ENCODE assay signal across 26 cellular contexts in genomic region chr19:7885818-7886217, GRCh38. TPM values are rescaled to one million over a fixed set of nuclear protein-coding genes. Genes with fewer than 3 reads are reported as not detected.
DNase-seq lines count a peak whose midpoint lies in the region; ATAC-seq and TF ChIP-seq lines count a peak whose summit lies in the region.
"Had no signal": no experiment of that assay in that cellular context is flagged by ENCODE, and none has a peak within 500 bp of the region (broad histone marks: within the 10 kb centered on the region; RNA-seq: fewer than 3 reads in every experiment).

No MANE protein-coding gene starts in this region.

- H3K9ac ChIP-seq in HCT116 (ENCODE audit: low read length): no peak overlapping the region
- H3K9ac ChIP-seq: BLaER1 had no signal

- RAD21 ChIA-PET in HCT116 (lab: Charles Lee; ENCODE audit: low non-redundant PET in 1 of 2, low total read pairs in 2 of 2, uncharacterized antibody in 2 of 2, unreplicated experiment in 2 of 2): no interaction called here

- no peaks in the 10 kb centered on the region for H3K9me2 ChIP-seq in HCT116 (ENCODE audit: insufficient read depth)

- no peak for TF ChIP-seq POLR2A in HCT116 (IDR thresholded peaks at IDR 0.05; ENCODE audit: borderline replicate concordance, extremely low read depth, insufficient read depth, insufficient read length)

- DNase-seq in HCT116 (ENCODE audit: low read depth, low spot score) (no peak), left colon (no peak), osteoblast (ENCODE audit: insufficient read length, low spot score, missing footprints) (peak; percentile 25), C1 segment of cervical spinal cord (lab: John Stamatoyannopoulos, UW) (no peak), GOT3 (lab: John Stamatoyannopoulos, UW) (no peak), DMS 273 treated with DMSO at 0.1 percent for 48 hours (lab: John Stamatoyannopoulos, UW) (no peak)
- DNase-seq: 8988T; ACHN; BE2C; Caco-2; Calu3; CD4-positive, alpha-beta T cell; CD8-positive, alpha-beta T cell; DMS153; DMS53; DMS79; DND-41; EL; GDM1 had no signal

- no peak overlapping the region for H3K4me3 ChIP-seq in HCT116 (replicated peaks in 1 of 2; ENCODE audit: low read depth in 1 of 2, low read length in 2 of 2)
- no peak overlapping the region for H3K4me3 ChIP-seq in HEK293 (ENCODE audit: low read depth, low read length)
- no peak overlapping the region for H3K4me3 ChIP-seq in osteoblast (ENCODE audit: insufficient read depth, low read length)
- H3K4me3 ChIP-seq: BLaER1, GM12878 had no signal

- no peaks in the 10 kb centered on the region for H3K9me3 ChIP-seq in HCT116 (ENCODE audit: control insufficient read depth in 1 of 2, insufficient read depth in 1 of 2, low read depth in 1 of 2, low read length in 2 of 2)
- no peaks in the 10 kb centered on the region for H3K9me3 ChIP-seq in HEK293 (ENCODE audit: control insufficient read depth, insufficient read depth, low read depth, low read length)
- H3K9me3 ChIP-seq in osteoblast (ENCODE audit: low read depth, low read length): no peaks in the 10 kb centered on the region
- H3K9me3 ChIP-seq: BE2C, BLaER1, Caco-2 had no signal

- CTCF ChIA-PET in HCT116 (lab: Charles Lee) (interaction anchor here (4.0 kb wide), 1 partner anchor 17 kb away, joined by 14 read pairs; no protein-coding TSS in a partner anchor), HEK293 (lab: Yijun Ruan, JAX) (interaction anchor here (0.5 to 1.3 kb wide), 4 partner anchors 16 to 84 kb away, joined by 3 to 6 read pairs (median 4); partner anchors contain the start of gene SNAPC2)

- no TSS peak for BruUV-seq in HCT116 (replicated peaks; lab: Mats Ljungman, UMichigan)

- H3K36me3 ChIP-seq in HCT116 (ENCODE audit: control insufficient read depth in 1 of 2, insufficient read depth in 2 of 2, low read length in 2 of 2) (no peaks in the 10 kb centered on the region), HEK293 (ENCODE audit: control insufficient read depth in 2 of 2, insufficient read depth in 1 of 2, low read length in 2 of 2) (no peaks in the 10 kb centered on the region), osteoblast (ENCODE audit: insufficient read depth, low read length) (no peaks in the 10 kb centered on the region)
- H3K36me3 ChIP-seq: BE2C, BLaER1 had no signal

- H3K4me1 ChIP-seq in HCT116 (ENCODE audit: control insufficient read depth in 1 of 2, insufficient read depth in 2 of 2, low read length in 2 of 2): peaks cover 13 to 42% of the 10 kb centered on the region in 2 experiments; a peak in 3 of 4 replicates
- 0 out of 2 replicates have a peak, but pooled peaks cover 4% of the 10 kb centered on the region for H3K4me1 ChIP-seq in HEK293 (ENCODE audit: control insufficient read depth, insufficient read depth, low read length)
- H3K4me1 ChIP-seq in osteoblast (ENCODE audit: insufficient read depth, low read length): peaks cover 4% of the 10 kb centered on the region
- H3K4me1 ChIP-seq: BE2C had no signal

- no peak for TF ChIP-seq RAD21 in HCT116 (IDR thresholded peaks at IDR 0.05; ENCODE audit: low read depth)

- TF ChIP-seq CTCF in HCT116 (IDR thresholded peaks at IDR 0.05 in 2 of 3, conservative IDR thresholded peaks at IDR 0.05 in 1 of 3; ENCODE audit: borderline replicate concordance in 1 of 3, insufficient read depth in 1 of 3, low read depth in 2 of 3, low read length in 2 of 3) (no peak), HEK293 (tag by site-specific recombination; IDR thresholded peaks at IDR 0.05) (no peak), osteoblast (IDR thresholded peaks at IDR 0.05; ENCODE audit: extremely low read depth, low read depth, low read length) (no peak)

- peaks cover 19% of the 10 kb centered on the region; the same call in 1 of the 2 replicates for H3K79me2 ChIP-seq in HCT116 (ENCODE audit: insufficient read depth, low read length)
- H3K79me2 ChIP-seq in osteoblast (ENCODE audit: insufficient read depth, low read length): peaks cover 11% of the 10 kb centered on the region

- H3K4me2 ChIP-seq in HCT116 (ENCODE audit: low read length) (peak overlapping the region; percentile 46; the same call in 1 of the 2 replicates), osteoblast (ENCODE audit: insufficient read depth, low read length) (no peak overlapping the region)
- H3K4me2 ChIP-seq: BLaER1 had no signal

- H3K27ac ChIP-seq in HCT116 (ENCODE audit: low read depth, low read length) (no peak overlapping the region), HEK293 (ENCODE audit: extremely low read depth, low read depth, low read length) (no peak overlapping the region), osteoblast (ENCODE audit: low read depth, low read length) (no peak overlapping the region)
- H3K27ac ChIP-seq: BLaER1, C4-2B had no signal

- no peak for ATAC-seq in HCT116
- ATAC-seq in left colon: peak; percentile 16
- ATAC-seq: CD8-positive, alpha-beta T cell; GM12878 had no signal

- POLR2A ChIA-PET in HCT116 (lab: Charles Lee) (interaction anchor here (1.0 kb wide), 1 partner anchor 17 kb away, joined by 6 read pairs; no protein-coding TSS in a partner anchor), HEK293 (lab: Yijun Ruan, JAX) (interaction anchor here (0.8 to 1.0 kb wide), 2 partner anchors 15 to 57 kb away, joined by 3 read pairs; partner anchors contain the start of gene TIMM44)

- H3K27me3 ChIP-seq in HCT116 (ENCODE audit: insufficient read depth, low read length) (no peaks in the 10 kb centered on the region), osteoblast (ENCODE audit: insufficient read depth, low read length) (no peaks in the 10 kb centered on the region)

- H4K20me1 ChIP-seq in HCT116 (ENCODE audit: insufficient read depth): no peaks in the 10 kb centered on the region
- H4K20me1 ChIP-seq in osteoblast (ENCODE audit: insufficient read depth, low read length): no peaks in the 10 kb centered on the region
- H4K20me1 ChIP-seq: BLaER1 had no signal

- intact Hi-C loops in HCT116 (cut with micrococcal nuclease) (no loop called here), left colon (cut with DNase I, micrococcal nuclease) (no loop called here)

- H2AFZ ChIP-seq in HCT116 (ENCODE audit: low read depth, low read length, poor library complexity, severe bottlenecking): no peak overlapping the region
- no peak overlapping the region for H2AFZ ChIP-seq in osteoblast (ENCODE audit: low read length)

TF ChIP-seq in HCT116, 20 proteins besides CTCF, POLR2A, EP300 and RAD21 (continues in another document):
- TF ChIP-seq EZH2phosphoT487 (IDR thresholded peaks at IDR 0.05; ENCODE audit: borderline replicate concordance): no peak
- TF ChIP-seq FOSL1 (IDR thresholded peaks at IDR 0.05; ENCODE audit: low read depth): no peak
- TF ChIP-seq EZH2 (IDR thresholded peaks at IDR 0.05): no peak
- no peak for TF ChIP-seq SRF (IDR thresholded peaks at IDR 0.05; ENCODE audit: low read depth)
- TF ChIP-seq POLR2AphosphoS5 (IDR thresholded peaks at IDR 0.05; ENCODE audit: low read depth, low read length): no peak
- no peak for TF ChIP-seq YY1 (IDR thresholded peaks at IDR 0.05; ENCODE audit: extremely low read depth, insufficient replicate concordance, low read depth, low read length)
- no peak for TF ChIP-seq ZFX (IDR thresholded peaks at IDR 0.05)
- TF ChIP-seq JUND (IDR thresholded peaks at IDR 0.05): no peak
- TF ChIP-seq TCF7L2 (IDR thresholded peaks at IDR 0.05; ENCODE audit: borderline replicate concordance, extremely low read depth, insufficient read depth, insufficient read length): no peak
- TF ChIP-seq ELF1 (IDR thresholded peaks at IDR 0.05; ENCODE audit: borderline replicate concordance, low read depth): no peak

TF ChIP-seq in HEK293, 187 proteins besides CTCF, POLR2A, EP300 and RAD21 (continues in another document):
- TF ChIP-seq GLIS1 (tag by site-specific recombination; IDR thresholded peaks at IDR 0.05) (peak; percentile 68), ZNF324 (tag by site-specific recombination; IDR thresholded peaks at IDR 0.05) (no peak), ZNF664 (tag by site-specific recombination; IDR thresholded peaks at IDR 0.05) (no peak), SP2 (tag by site-specific recombination; IDR thresholded peaks at IDR 0.05) (no peak), EGR2 (tag by site-specific recombination; IDR thresholded peaks at IDR 0.05; ENCODE audit: low read depth) (peak; percentile 79), KLF1 (tag by site-specific recombination; IDR thresholded peaks at IDR 0.05) (peak; percentile 35), PATZ1 (tag by site-specific recombination; IDR thresholded peaks at IDR 0.05) (no peak)

RNA-seq across cellular contexts. Expression of gene LRRC8E, which starts 2.5 kb away (rescaled TPM):
- total RNA-seq in HCT116 (2021; ENCODE audit: unreplicated experiment) (18.1 TPM), left colon (1 to 10 TPM; 2.7 to 3.1 TPM), osteoblast (10.5 and 17.4 TPM in 2 replicates)
- polyA plus RNA-seq in HCT116 (2012): 11.8 and 13.0 TPM in 2 replicates
- total RNA-seq: CD4-positive, alpha-beta T cell; CD8-positive, alpha-beta T cell; G401; GM12878 had no signal

RNA-seq across cellular contexts. Expression of gene PRR36, which starts 11.6 kb away (rescaled TPM):
- 7.5 TPM for total RNA-seq in HCT116 (2021; ENCODE audit: unreplicated experiment)
- 5.2 and 6.0 TPM in 2 replicates for polyA plus RNA-seq in HCT116 (2012)
- under 1 TPM; 0.22 to 0.46 TPM for total RNA-seq in left colon
- under 0.01 TPM in 1 of 2 replicates, not detected in the other for total RNA-seq in osteoblast
- total RNA-seq: Daoy, GM12878 had no signal
- polyA plus RNA-seq: AG04450 had no signal

RNA-seq across cellular contexts. Expression of gene MAP2K7, which starts 17.9 kb away (rescaled TPM):
- 59.1 TPM for total RNA-seq in HCT116 (2021; ENCODE audit: unreplicated experiment)
- 36.4 and 43.1 TPM in 2 replicates for polyA plus RNA-seq in HCT116 (2012)
- 10 to 100 TPM; 27.0 to 29.2 TPM for total RNA-seq in left colon
- 12.4 and 14.8 TPM in 2 replicates for total RNA-seq in osteoblast

RNA-seq across cellular contexts. Expression of gene TGFBR3L, which starts 28.8 kb away (rescaled TPM):
- total RNA-seq in HCT116 (2021; ENCODE audit: unreplicated experiment): 30.9 TPM
- polyA plus RNA-seq in HCT116 (2012): 37.9 and 39.2 TPM in 2 replicates
- total RNA-seq in left colon: under 1 TPM in 1 of 2 donors, not detected in 1; 0.53 TPM
- under 0.01 TPM in 1 of 2 replicates, not detected in the other for total RNA-seq in osteoblast
- total RNA-seq: G401 had no signal
- polyA plus RNA-seq: AG04450 had no signal

RNA-seq across cellular contexts. Expression of gene SNAPC2, which starts 34.3 kb away (rescaled TPM):
- total RNA-seq in HCT116 (2021; ENCODE audit: unreplicated experiment) (42.9 TPM), left colon (10 to 100 TPM; 10.6 to 17.7 TPM), osteoblast (16.8 and 18.5 TPM in 2 replicates)
- 35.7 and 41.4 TPM in 2 replicates for polyA plus RNA-seq in HCT116 (2012)
